Comparison of ENCODE assay signal across 10 cellular contexts in the genomic region with DNA sequence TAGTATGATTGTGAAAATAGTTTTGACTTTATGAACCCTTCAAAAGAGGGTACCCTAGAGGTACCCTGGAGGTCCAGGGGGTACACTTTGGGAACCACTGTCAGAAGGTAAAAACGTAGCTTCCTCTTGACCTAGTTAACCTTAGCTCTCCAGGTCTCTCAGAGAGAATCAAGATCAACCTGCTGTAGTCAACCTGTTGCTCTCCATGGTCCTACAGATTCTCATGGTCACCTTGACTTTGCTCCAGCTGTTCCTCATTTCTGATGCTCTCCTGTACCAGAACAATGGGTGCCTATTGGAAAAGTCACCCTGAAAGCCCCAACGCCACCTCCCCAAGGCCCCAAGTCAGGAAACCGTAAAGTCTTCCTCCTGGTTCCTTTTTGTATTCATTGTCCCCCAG.
"Had no signal": no experiment of that assay in that cellular context is flagged by ENCODE, and none has a peak within 500 bp of the region (broad histone marks: within the 10 kb centered on the region; RNA-seq: fewer than 3 reads in every experiment).

No MANE protein-coding gene starts in this region.

- H3K4me1 Mint-ChIP-seq: IgD-negative memory B cell had no signal

- DNase-seq: GM23248, GOT3, H7, KG1 had no signal

- H3K36me3 Mint-ChIP-seq: IgD-negative memory B cell had no signal

- H3K4me1 ChIP-seq: HAP-1 had no signal

- H3K4me3 ChIP-seq: GM23248, HAP-1, K562 had no signal

- H3K9me3 ChIP-seq: HAP-1 had no signal

- FAIRE-seq: HepG2, K562 had no signal

- H3K27me3 Mint-ChIP-seq: IgD-negative memory B cell had no signal

- ATAC-seq: HCT116, HepG2, K562 had no signal

- H3K36me3 ChIP-seq: HAP-1 had no signal

- H3K4me3 Mint-ChIP-seq: IgD-negative memory B cell had no signal

- H3K9ac ChIP-seq: GM23248 had no signal

- H3K27ac ChIP-seq: GM23248, HL-60 had no signal
